Comparison of ENCODE assay signal across 15 cellular contexts in genomic region chr6:33613146-33613793, GRCh38. TPM values are rescaled to one million over a fixed set of nuclear protein-coding genes. Genes with fewer than 3 reads are reported as not detected.
DNase-seq lines count a peak whose midpoint lies in the region; ATAC-seq, FAIRE-seq and TF ChIP-seq lines count a peak whose summit lies in the region.
"Had no signal": no experiment of that assay in that cellular context is flagged by ENCODE, and none has a peak within 500 bp of the region (broad histone marks: within the 10 kb centered on the region; RNA-seq: fewer than 3 reads in every experiment).

No MANE protein-coding gene starts in this region.

- H3K9me3 Mint-ChIP-seq in osteocyte (ENCODE audit: unreplicated experiment) = no peaks in the 10 kb centered on the region
- H3K9me3 Mint-ChIP-seq in activated CD4-positive, alpha-beta memory T cell treated with anti-CD3 and anti-CD28 coated beads, Interleukin-2, amount 10 ng/mL, durations not matched to agents 7 days and 5 days = no peaks in the 10 kb centered on the region
- H3K9me3 Mint-ChIP-seq: dendritic cell treated with granulocyte-macrophage colony-stimulating factor and Interleukin-4, amounts not matched to agents 40 ng/mL and 50 ng/mL, for 4 days; mesothelial cell of epicardium had no signal

- DNase-seq in COLO829 (ENCODE audit: low spot score) (peak; percentile 88), Panc1 (ENCODE audit: low read depth, low spot score) (no peak), H1 (ENCODE audit: low read depth in 1 of 2, low spot score in 2 of 2) (no peak), osteocyte (ENCODE audit: extremely low spot score, unreplicated experiment) (no peak), RPMI8226 (no peak)
- no peak for DNase-seq in activated CD4-positive, alpha-beta memory T cell treated with anti-CD3 and anti-CD28 coated beads, Interleukin-2, amount 10 ng/mL, durations not matched to agents 7 days and 5 days
- DNase-seq in activated T-cell treated with anti-CD3 and anti-CD28 coated beads, Interleukin-2, amount 50 U/mL, for 48 hours = no peak
- DNase-seq: activated CD4-positive, alpha-beta T cell treated with anti-CD3 and anti-CD28 coated beads for 48 hours; activated effector memory CD4-positive, alpha-beta T cell treated with Interleukin-2 at 50 U/mL for 16 hours; hippocampal formation; NCI-H1092 treated with DMSO at 0.1 percent for 48 hours; NCI-H526 had no signal

- no peak overlapping the region for H2BK12ac ChIP-seq in H1 (ENCODE audit: low read depth, low read length)

- H2BK120ac ChIP-seq in H1 (replicated peaks; ENCODE audit: low read depth, low read length) = no peak overlapping the region

- intact Hi-C loops in Panc1 (cut with micrococcal nuclease; ENCODE audit: unreplicated experiment) = no loop called here

- H3K79me1 ChIP-seq in H1 (ENCODE audit: low read depth, low read length) = no peaks in the 10 kb centered on the region

- no peak for TF ChIP-seq RAD21 in H1 (IDR thresholded peaks at IDR 0.05 in 1 of 2, conservative IDR thresholded peaks at IDR 0.05 in 1 of 2; ENCODE audit: low read depth in 2 of 2, low read length in 2 of 2)

- H3K23me2 ChIP-seq in H1 (ENCODE audit: low read depth, low read length) = no peaks in the 10 kb centered on the region; the same call in 1 of the 2 replicates

- no peak overlapping the region for H3K4me2 ChIP-seq in H1 (ENCODE audit: insufficient read depth in 1 of 2, low read depth in 2 of 2, low read length in 2 of 2)

- H3K27me3 ChIP-seq in Panc1 (ENCODE audit: control insufficient read depth, insufficient read depth, low read length) = no peaks in the 10 kb centered on the region
- 0 out of 7 replicates have a peak, but pooled peaks cover 0 to 2% (median 0%) of the 10 kb centered on the region in 4 experiments for H3K27me3 ChIP-seq in H1 (replicated peaks in 1 of 4; ENCODE audit: control insufficient read depth in 3 of 4, extremely low read depth in 1 of 4, insufficient read depth in 3 of 4, low read length in 3 of 4)

- no peaks in the 10 kb centered on the region for H3K36me3 Mint-ChIP-seq in osteocyte (ENCODE audit: unreplicated experiment)
- no peaks in the 10 kb centered on the region for H3K36me3 Mint-ChIP-seq in activated CD4-positive, alpha-beta memory T cell treated with anti-CD3 and anti-CD28 coated beads, Interleukin-2, amount 10 ng/mL, durations not matched to agents 7 days and 5 days (ENCODE audit: low read depth)
- H3K36me3 Mint-ChIP-seq: mesothelial cell of epicardium had no signal

- H3K4me3 Mint-ChIP-seq in osteocyte (ENCODE audit: unreplicated experiment) = no peak overlapping the region
- no peak overlapping the region for H3K4me3 Mint-ChIP-seq in activated CD4-positive, alpha-beta memory T cell treated with anti-CD3 and anti-CD28 coated beads, Interleukin-2, amount 10 ng/mL, durations not matched to agents 7 days and 5 days
- H3K4me3 Mint-ChIP-seq: dendritic cell treated with granulocyte-macrophage colony-stimulating factor and Interleukin-4, amounts not matched to agents 40 ng/mL and 50 ng/mL, for 4 days; mesothelial cell of epicardium had no signal

- H3K9me3 ChIP-seq in Panc1 (ENCODE audit: control insufficient read depth, insufficient read depth, low read depth, low read length) (no peaks in the 10 kb centered on the region), H1 (ENCODE audit: insufficient read depth in 2 of 2, low read depth in 1 of 2, low read length in 1 of 2) (0 out of 4 replicates have a peak, but pooled peaks cover 0 to 2% of the 10 kb centered on the region in 2 experiments)

- H3K56ac ChIP-seq in H1 (replicated peaks; ENCODE audit: insufficient read length, low read depth, low read length) = no peak overlapping the region

- TF ChIP-seq EP300 in H1 (IDR thresholded peaks at IDR 0.05; ENCODE audit: borderline replicate concordance in 1 of 2, low read depth in 2 of 2, low read length in 2 of 2) = no peak

- peak overlapping the region; percentile 15; the same call in 1 of the 2 replicates for H3K27ac ChIP-seq in Panc1 (ENCODE audit: low read length)
- no peak overlapping the region for H3K27ac ChIP-seq in H1 (ENCODE audit: low read depth, low read length)

- peak overlapping the region; percentile 67 for H3K27ac Mint-ChIP-seq in osteocyte (ENCODE audit: unreplicated experiment)
- no peak overlapping the region for H3K27ac Mint-ChIP-seq in activated CD4-positive, alpha-beta memory T cell treated with anti-CD3 and anti-CD28 coated beads, Interleukin-2, amount 10 ng/mL, durations not matched to agents 7 days and 5 days
- H3K27ac Mint-ChIP-seq: dendritic cell treated with granulocyte-macrophage colony-stimulating factor and Interleukin-4, amounts not matched to agents 40 ng/mL and 50 ng/mL, for 4 days; mesothelial cell of epicardium had no signal

- no peaks in the 10 kb centered on the region for H3K79me2 ChIP-seq in H1 (ENCODE audit: control insufficient read depth in 1 of 2, insufficient read depth in 2 of 2, low read length in 2 of 2)

- no TSS peak for BruUV-seq in Panc1 (replicated peaks; lab: Mats Ljungman, UMichigan)

- no peak overlapping the region for H2BK5ac ChIP-seq in H1 (ENCODE audit: low read depth, low read length)

- WGBS in H1 (ENCODE audit: extremely low coverage in 1 of 2, insufficient coverage in 1 of 2, insufficient read length in 1 of 2, insufficient replicate concordance in 2 of 2, low coverage in 1 of 2, low lambda C conversion rate in 2 of 2, missing lambda C conversion rate in 1 of 2), 2 experiments = 74 to 100% methylated on average over 1 to 8 of the region's 8 CpGs

- no peak overlapping the region for H3K23ac ChIP-seq in H1 (ENCODE audit: insufficient read length)

- no peak overlapping the region; the same call in 1 of the 2 replicates for H3K18ac ChIP-seq in H1 (ENCODE audit: extremely low read depth, low read length)

- no peak overlapping the region for H3K14ac ChIP-seq in H1 (ENCODE audit: insufficient read length)

- H4K8ac ChIP-seq in H1 (ENCODE audit: extremely low read depth, insufficient read depth, low read length) = peak overlapping the region; percentile 3; the same call in 1 of the 2 replicates

- H3K4me1 Mint-ChIP-seq in osteocyte (ENCODE audit: unreplicated experiment) = peaks cover 39% of the 10 kb centered on the region
- H3K4me1 Mint-ChIP-seq in activated CD4-positive, alpha-beta memory T cell treated with anti-CD3 and anti-CD28 coated beads, Interleukin-2, amount 10 ng/mL, durations not matched to agents 7 days and 5 days = peaks cover 7% of the 10 kb centered on the region

- H3K36me3 ChIP-seq in Panc1 (ENCODE audit: control insufficient read depth, insufficient read depth, low read length) (no peaks in the 10 kb centered on the region), H1 (ENCODE audit: control insufficient read depth in 2 of 4, insufficient read depth in 4 of 4, low read length in 3 of 4) (no peaks in the 10 kb centered on the region)

- H3K4ac ChIP-seq in H1 (replicated peaks; ENCODE audit: insufficient read length, low read depth, low read length) = no peak overlapping the region

- in situ Hi-C loops in Panc1 (cut with HindIII; ENCODE audit: low pct_unique_long_range_greater_than_20kb, low sequenced_read_pairs) = no loop called here

- CTCF ChIA-PET in Panc1 (lab: Charles Lee) = interaction anchor here (0.6 kb wide), 1 partner anchor 343 kb away, joined by 4 read pairs; no protein-coding TSS in a partner anchor
- CTCF ChIA-PET in H1 (lab: Charles Lee; ENCODE audit: partially characterized antibody) = interaction anchor here (0.5 to 4.7 kb wide), 11 partner anchors 9 to 155 kb away, joined by 3 to 28 read pairs (median 7); no protein-coding TSS in a partner anchor
- CTCF ChIA-PET in activated CD4-positive, alpha-beta memory T cell treated with anti-CD3 and anti-CD28 coated beads, Interleukin-2, amount 10 ng/mL, durations not matched to agents 7 days and 5 days (lab: Charles Lee) = interaction anchor here (1.1 kb wide), 1 partner anchor 97 kb away, joined by 4 read pairs; no protein-coding TSS in a partner anchor

- no peak for FAIRE-seq in H1 (lab: Jason Lieb, UNC)

- H2AK5ac ChIP-seq in H1 (ENCODE audit: low read depth, low read length) = no peak overlapping the region

- ATAC-seq in Panc1 = 0 out of 2 replicates have a peak, but pooled peaks have one; percentile 3
- ATAC-seq in HG03108 (IDR thresholded peaks at IDR 0.05; ENCODE audit: unreplicated experiment) = no peak

- H2AFZ ChIP-seq in H1 (ENCODE audit: low read length) = no peak overlapping the region

- H3K9ac ChIP-seq in H1 (replicated peaks in 1 of 4; ENCODE audit: extremely low read depth in 1 of 4, low read depth in 3 of 4, low read length in 3 of 4) = no peak overlapping the region

- POLR2A ChIA-PET in Panc1 (lab: Charles Lee) (no interaction called here), H1 (lab: Charles Lee; ENCODE audit: partially characterized antibody) (interaction anchor here (0.6 kb wide), 1 partner anchor 76 kb away, joined by 3 read pairs; no protein-coding TSS in a partner anchor)
- POLR2A ChIA-PET in activated CD4-positive, alpha-beta memory T cell treated with anti-CD3 and anti-CD28 coated beads, Interleukin-2, amount 10 ng/mL, durations not matched to agents 7 days and 5 days (lab: Charles Lee) = interaction anchor here (3.4 kb wide), 1 partner anchor 9 kb away, joined by 12 read pairs; the partner anchor contains the start of gene ITPR3

- no peak overlapping the region for H3K4me3 ChIP-seq in Panc1 (ENCODE audit: low read depth in 2 of 2, low read length in 2 of 2)
- no peak overlapping the region for H3K4me3 ChIP-seq in H1 (ENCODE audit: extremely low read depth in 1 of 4, insufficient read depth in 2 of 4, low read depth in 3 of 4, low read length in 4 of 4)

- TF ChIP-seq POLR2A in H1 (IDR thresholded peaks at IDR 0.05; ENCODE audit: control extremely low read depth in 1 of 2, low read depth in 2 of 2, low read length in 2 of 2) = no peak

- no peaks in the 10 kb centered on the region for H4K20me1 ChIP-seq in H1 (replicated peaks in 1 of 2; ENCODE audit: control insufficient read depth in 1 of 2, insufficient read depth in 2 of 2, low read length in 2 of 2)

- H4K91ac ChIP-seq in H1 (replicated peaks; ENCODE audit: insufficient read length, low read length) = no peak overlapping the region

- H3K27me3 Mint-ChIP-seq in osteocyte (ENCODE audit: unreplicated experiment) = no peaks in the 10 kb centered on the region
- peaks cover 5% of the 10 kb centered on the region for H3K27me3 Mint-ChIP-seq in activated CD4-positive, alpha-beta memory T cell treated with anti-CD3 and anti-CD28 coated beads, Interleukin-2, amount 10 ng/mL, durations not matched to agents 7 days and 5 days

- no peak overlapping the region for H4K5ac ChIP-seq in H1 (ENCODE audit: insufficient read length, low read depth, low read length)

- TF ChIP-seq CTCF in Panc1 (IDR thresholded peaks at IDR 0.05) (no peak), H1 (IDR thresholded peaks at IDR 0.05; ENCODE audit: control extremely low read depth in 1 of 3, insufficient read depth in 1 of 3, low read depth in 1 of 3, low read length in 3 of 3) (no peak), osteocyte (IDR thresholded peaks at IDR 0.05) (no peak)

- no peak overlapping the region for H2BK15ac ChIP-seq in H1 (ENCODE audit: low read length)

- H3K4me1 ChIP-seq in Panc1 (ENCODE audit: control insufficient read depth, insufficient read depth, low read length) (peaks cover 34% of the 10 kb centered on the region), H1 (replicated peaks in 1 of 4; ENCODE audit: control insufficient read depth in 3 of 4, insufficient read depth in 4 of 4, low read length in 3 of 4) (peaks cover 6 to 28% (median 19%) of the 10 kb centered on the region in 4 experiments)

- no peak overlapping the region for H2BK20ac ChIP-seq in H1 (ENCODE audit: low read length)

RNA-seq across cellular contexts. Expression of gene ITPR3, which starts 7.9 kb away (rescaled TPM):
- total RNA-seq in Panc1 (2021; ENCODE audit: unreplicated experiment) = 65.8 TPM
- 58.9 TPM for polyA plus RNA-seq in Panc1 (2012; ENCODE audit: insufficient read length)
- total RNA-seq in H1 (2021; fragmentation: NEBNext Ultra II Directional; extraction: Animal tissue kit (Norgen Biotek cat#: 25700)) = 44.9 and 45.7 TPM in 2 replicates
- polyA plus RNA-seq in H1 (2011; rRNA removed) = 29.1 and 37.2 TPM in 2 replicates
- polyA plus RNA-seq in H1 (2011; cell fraction: cytosol; rRNA removed) = 22.7 TPM
- 157 TPM for polyA plus RNA-seq in H1 (2011; cell fraction: nucleus; rRNA removed)
- polyA plus RNA-seq in H1 (2012, experiment 1 of 2) = 22.4 to 35.2 TPM (median 31.8 TPM) in 4 replicates
- polyA plus RNA-seq in H1 (2012, experiment 2 of 2) = 11.9 TPM
- 24.7 TPM for polyA plus RNA-seq in H1 (2013, experiment 1 of 2)
- 23.5 TPM for polyA plus RNA-seq in H1 (2013, experiment 2 of 2)
- polyA minus RNA-seq in H1 (2011; rRNA and poly(A)+ RNA removed) = 45.6 and 48.9 TPM in 2 replicates
- 23.7 TPM for polyA minus RNA-seq in H1 (2011; cell fraction: cytosol; rRNA and poly(A)+ RNA removed)
- 42.2 TPM for polyA minus RNA-seq in H1 (2011; cell fraction: nucleus; rRNA and poly(A)+ RNA removed)
- 21.6 and 22.8 TPM in 2 replicates for total RNA-seq in osteocyte
- 10 to 100 TPM; 54.2 to 55.1 TPM for total RNA-seq in activated CD4-positive, alpha-beta memory T cell treated with anti-CD3 and anti-CD28 coated beads, Interleukin-2, amount 10 ng/mL, durations not matched to agents 7 days and 5 days

RNA-seq across cellular contexts. Expression of gene BAK1, which starts 33.2 kb away (rescaled TPM):
- total RNA-seq in Panc1 (2021; ENCODE audit: unreplicated experiment) (31.5 TPM), osteocyte (20.5 and 22.6 TPM in 2 replicates)
- 36.3 TPM for polyA plus RNA-seq in Panc1 (2012; ENCODE audit: insufficient read length)
- total RNA-seq in H1 (2021; fragmentation: NEBNext Ultra II Directional; extraction: Animal tissue kit (Norgen Biotek cat#: 25700)) = 43.3 and 45.1 TPM in 2 replicates
- polyA plus RNA-seq in H1 (2011; rRNA removed) = 43.4 and 51.4 TPM in 2 replicates
- 38.7 TPM for polyA plus RNA-seq in H1 (2011; cell fraction: cytosol; rRNA removed)
- polyA plus RNA-seq in H1 (2011; cell fraction: nucleus; rRNA removed) = 33.2 TPM
- polyA plus RNA-seq in H1 (2012, experiment 1 of 2) = 25.3 to 42.8 TPM (median 38.6 TPM) in 4 replicates
- polyA plus RNA-seq in H1 (2012, experiment 2 of 2) = 50.1 TPM
- 19.1 TPM for polyA plus RNA-seq in H1 (2013, experiment 1 of 2)
- 19.0 TPM for polyA plus RNA-seq in H1 (2013, experiment 2 of 2)
- 33.0 and 37.7 TPM in 2 replicates for polyA minus RNA-seq in H1 (2011; rRNA and poly(A)+ RNA removed)
- polyA minus RNA-seq in H1 (2011; cell fraction: cytosol; rRNA and poly(A)+ RNA removed) = 27.4 TPM
- polyA minus RNA-seq in H1 (2011; cell fraction: nucleus; rRNA and poly(A)+ RNA removed) = 15.8 TPM
- total RNA-seq in activated CD4-positive, alpha-beta memory T cell treated with anti-CD3 and anti-CD28 coated beads, Interleukin-2, amount 10 ng/mL, durations not matched to agents 7 days and 5 days = 100 to 1,000 TPM in 1 of 2 experiments, 10 to 100 TPM in 1; 97.9 to 100 TPM
